Comparison of ENCODE assay signal across 9 cellular contexts in genomic region chr1:28115267-28115666, GRCh38. TPM values are rescaled to one million over a fixed set of nuclear protein-coding genes. Genes with fewer than 3 reads are reported as not detected.
A peak's percentile ranks its signal among the peaks of the same experiment; 100 is the strongest.
DNase-seq lines count a peak whose midpoint lies in the region; ATAC-seq, FAIRE-seq and TF ChIP-seq lines count a peak whose summit lies in the region.
"Had no signal": no experiment of that assay in that cellular context is flagged by ENCODE, and none has a peak within 500 bp of the region (broad histone marks: within the 10 kb centered on the region; RNA-seq: fewer than 3 reads in every experiment).

No MANE protein-coding gene starts in this region.

- H3K27ac ChIP-seq in adrenal gland (no peak overlapping the region), brain microvascular endothelial cell (no peak overlapping the region)

- FAIRE-seq in GM12892 (lab: Jason Lieb, UNC): peak; percentile 69

- TF ChIP-seq POLR2A in GM12892 (IDR thresholded peaks at IDR 0.05; ENCODE audit: low read depth, low read length) (no peak), adrenal gland (IDR thresholded peaks at IDR 0.05) (no peak)

- no peaks in the 10 kb centered on the region for H3K4me1 ChIP-seq in adrenal gland (replicated peaks in 1 of 2)

- WGBS in adrenal gland, 4 donors: 41 to 48% (median 46%) methylated on average over 4 of the region's 4 CpGs

- H3K36me3 ChIP-seq in adrenal gland (replicated peaks in 1 of 2) (no peaks in the 10 kb centered on the region), brain microvascular endothelial cell (replicated peaks) (no peaks in the 10 kb centered on the region)

- in situ Hi-C loops in brain microvascular endothelial cell (cut with HindIII; ENCODE audit: low pct_ligation_motif_present, low sequenced_read_pairs): no loop called here

- H3K4me3 ChIP-seq in adrenal gland (no peak overlapping the region), brain microvascular endothelial cell (ENCODE audit: low read depth, low read length) (no peak overlapping the region)

- H3K27me3 ChIP-seq in adrenal gland: no peaks in the 10 kb centered on the region
- H3K27me3 ChIP-seq in brain microvascular endothelial cell (replicated peaks): no peaks in the 10 kb centered on the region

- no peaks in the 10 kb centered on the region for H3K9me3 ChIP-seq in adrenal gland (replicated peaks in 1 of 3)

- intact Hi-C loops in adrenal gland (cut with DNase I): no loop called here

- no peak for TF ChIP-seq CTCF in adrenal gland (IDR thresholded peaks at IDR 0.05)
- no peak for TF ChIP-seq CTCF in brain microvascular endothelial cell (IDR thresholded peaks at IDR 0.05; ENCODE audit: low read depth, low read length, missing control alignments)

- ATAC-seq in HG02840 (IDR thresholded peaks at IDR 0.05; ENCODE audit: low FRiP score, unreplicated experiment) (no peak), GM19035 (IDR thresholded peaks at IDR 0.05; ENCODE audit: unreplicated experiment) (no peak), GM18867 (IDR thresholded peaks at IDR 0.05; ENCODE audit: unreplicated experiment) (no peak)

- DNase-seq in GM12892 (ENCODE audit: insufficient read length) (no peak), SKM-1 treated with dmso at 0.1 percent for 144 hours (lab: John Stamatoyannopoulos, UW; ENCODE audit: unreplicated experiment) (peak; percentile 95), adrenal gland (peak in 4 of 7 donors; percentile 32 to 61 (median 42)), brain microvascular endothelial cell (no peak)
- peak; percentile 38 to 53 for DNase-seq in stimulated activated CD4-positive, alpha-beta T cell treated with anti-CD3 and anti-CD28 coated beads, Interleukin-2, amount 100 ng/mL, for 24 hours
- DNase-seq: cerebellar nuclear complex had no signal

RNA-seq across cellular contexts. Expression of gene EYA3, which starts 26.9 kb away (rescaled TPM):
- 20.2 TPM for polyA plus RNA-seq in GM12892 (2012; ENCODE audit: missing spikeins)
- total RNA-seq in adrenal gland: 10 to 100 TPM in 7 of 8 donors, 1 to 10 TPM in 1; 8.9 to 28.9 (median 15.8) TPM
- polyA plus RNA-seq in adrenal gland: 10 to 100 TPM in 1 of 3 donors, 1 to 10 TPM in 2; 4.3 to 20.9 (median 4.7) TPM

Comparison
In these comparisons a context has a peak if more than half of its experiments do, and no peak if none do; other contexts are left out.
1. DNase-seq: peak in SKM-1 treated with dmso at 0.1 percent for 144 hours (single experiment), adrenal gland (4 of 7) and stimulated activated CD4-positive, alpha-beta T cell treated with anti-CD3 and anti-CD28 coated beads, Interleukin-2, amount 100 ng/mL, for 24 hours (2 of 2); none in GM12892 (single experiment) and brain microvascular endothelial cell (single experiment).